In genomic region chr1:201044119-201044518, GRCh38 we compare ENCODE assay signal across 28 cellular contexts.
"Had no signal": no experiment of that assay in that cellular context is flagged by ENCODE, and none has a peak within 500 bp of the region (broad histone marks: within the 10 kb centered on the region; RNA-seq: fewer than 3 reads in every experiment).

No MANE protein-coding gene starts in this region.

- H3K27ac Mint-ChIP-seq: nephron; stimulated activated effector memory CD8-positive, alpha-beta T cell treated with anti-CD3 and anti-CD28 coated beads, Interleukin-12 subunit alpha, Interleukin-12 subunit beta, amount 100 ng/mL, for 72 hours; stimulated activated naive CD8-positive, alpha-beta T cell treated with anti-CD3 and anti-CD28 coated beads, Interleukin-15, Interleukin-2, amounts not matched to agents 100 ng/mL and 50 ng/mL, for 24 hours had no signal

- H3K27me3 ChIP-seq: hepatocyte, ovary, sigmoid colon, spleen, suprapubic skin, tibial nerve, upper lobe of left lung, vagina had no signal

- H3K27ac ChIP-seq: heart right ventricle, hepatocyte, lower lobe of right lung, neutrophil, ovary, prostate gland, sigmoid colon, spleen, suprapubic skin, thoracic aorta, tibial nerve, upper lobe of left lung, vagina had no signal

- H3K79me2 ChIP-seq: hepatocyte had no signal

- H2AFZ ChIP-seq: hepatocyte had no signal

- DNase-seq: heart right ventricle; islet precursor cell; lower lobe of right lung; mammary epithelial cell; mesenchymal stem cell; naive thymus-derived CD8-positive, alpha-beta T cell; occipital lobe; ovary; retina; sigmoid colon; small intestine; spleen; stimulated activated CD4-positive, alpha-beta T cell treated with anti-CD3 and anti-CD28 coated beads, Interleukin-4, amount 100 ng/mL, for 24 hours; stimulated activated naive CD4-positive, alpha-beta T cell; upper lobe of left lung had no signal

- H3K4me1 Mint-ChIP-seq: stimulated activated effector memory CD8-positive, alpha-beta T cell treated with anti-CD3 and anti-CD28 coated beads, Interleukin-12 subunit alpha, Interleukin-12 subunit beta, amount 100 ng/mL, for 72 hours had no signal

- H3K4me3 Mint-ChIP-seq: naive thymus-derived CD8-positive, alpha-beta T cell; nephron; neural crest cell; stimulated activated effector memory CD8-positive, alpha-beta T cell treated with anti-CD3 and anti-CD28 coated beads, Interleukin-12 subunit alpha, Interleukin-12 subunit beta, amount 100 ng/mL, for 72 hours; stimulated activated naive CD8-positive, alpha-beta T cell treated with anti-CD3 and anti-CD28 coated beads, Interleukin-15, Interleukin-2, amounts not matched to agents 100 ng/mL and 50 ng/mL, for 24 hours had no signal

- ATAC-seq: heart right ventricle; left lobe of liver; lower lobe of right lung; naive thymus-derived CD8-positive, alpha-beta T cell; right cardiac atrium; stimulated activated effector memory CD8-positive, alpha-beta T cell treated with anti-CD3 and anti-CD28 coated beads, Interleukin-12 subunit alpha, Interleukin-12 subunit beta, amount 100 ng/mL, for 72 hours had no signal

- H3K9me3 Mint-ChIP-seq: naive thymus-derived CD8-positive, alpha-beta T cell; nephron; neural crest cell; stimulated activated effector memory CD8-positive, alpha-beta T cell treated with anti-CD3 and anti-CD28 coated beads, Interleukin-12 subunit alpha, Interleukin-12 subunit beta, amount 100 ng/mL, for 72 hours; stimulated activated naive CD8-positive, alpha-beta T cell treated with anti-CD3 and anti-CD28 coated beads, Interleukin-15, Interleukin-2, amounts not matched to agents 100 ng/mL and 50 ng/mL, for 24 hours had no signal

- H3K27me3 Mint-ChIP-seq: naive thymus-derived CD8-positive, alpha-beta T cell had no signal

- H3K36me3 Mint-ChIP-seq: naive thymus-derived CD8-positive, alpha-beta T cell; stimulated activated effector memory CD8-positive, alpha-beta T cell treated with anti-CD3 and anti-CD28 coated beads, Interleukin-12 subunit alpha, Interleukin-12 subunit beta, amount 100 ng/mL, for 72 hours had no signal

- H3K4me1 ChIP-seq: lower lobe of right lung, prostate gland, tibial nerve, vagina had no signal

- H3K4me3 ChIP-seq: heart right ventricle, hepatocyte, lower lobe of right lung, ovary, prostate gland, sigmoid colon, spleen, suprapubic skin, thoracic aorta, tibial nerve, upper lobe of left lung, vagina had no signal

- H3K4me2 ChIP-seq: hepatocyte had no signal

- H3K9me3 ChIP-seq: heart right ventricle, lower lobe of right lung, neutrophil, ovary, prostate gland, sigmoid colon, spleen, suprapubic skin, thoracic aorta, tibial nerve, upper lobe of left lung, vagina had no signal

- H3K36me3 ChIP-seq: heart right ventricle, lower lobe of right lung, neutrophil, ovary, prostate gland, sigmoid colon, spleen, suprapubic skin, thoracic aorta, tibial nerve, upper lobe of left lung, vagina had no signal
